ENCODE assay signal across 11 cellular contexts in genomic region chr1:93779540-93780121, GRCh38.
A peak's percentile ranks its signal among the peaks of the same experiment; 100 is the strongest.
DNase-seq lines count a peak whose midpoint lies in the region; ATAC-seq and TF ChIP-seq lines count a peak whose summit lies in the region.
"Had no signal": no experiment of that assay in that cellular context is flagged by ENCODE, and none has a peak within 500 bp of the region (broad histone marks: within the 10 kb centered on the region; RNA-seq: fewer than 3 reads in every experiment).

No MANE protein-coding gene starts in this region.

- H3K27ac ChIP-seq in SJCRH30 = peak overlapping the region; percentile 68
- no peak overlapping the region for H3K27ac ChIP-seq in Peyer's patch
- H3K27ac ChIP-seq: stomach had no signal

- H3K4me3 ChIP-seq in SJCRH30 (no peak overlapping the region), fibroblast of pulmonary artery (replicated peaks; ENCODE audit: low read depth, low read length) (no peak overlapping the region), Peyer's patch (no peak overlapping the region)
- H3K4me3 ChIP-seq: stomach had no signal

- TF ChIP-seq CTCF in fibroblast of pulmonary artery (IDR thresholded peaks at IDR 0.05; ENCODE audit: low read length, missing control alignments) (peak; percentile 17), Peyer's patch (IDR thresholded peaks at IDR 0.05) (no peak)

- no peaks in the 10 kb centered on the region for H3K36me3 ChIP-seq in SJCRH30
- no peaks in the 10 kb centered on the region for H3K36me3 ChIP-seq in Peyer's patch
- H3K36me3 ChIP-seq: stomach had no signal

- H3K4me1 ChIP-seq in SJCRH30 = peaks cover 32% of the 10 kb centered on the region
- no peaks in the 10 kb centered on the region for H3K4me1 ChIP-seq in Peyer's patch
- H3K4me1 ChIP-seq: stomach had no signal

- no peak for TF ChIP-seq POLR2A in Peyer's patch (IDR thresholded peaks at IDR 0.05)

- no peak for ATAC-seq in HG03460 (IDR thresholded peaks at IDR 0.05; ENCODE audit: unreplicated experiment)

- H3K9me3 ChIP-seq in SJCRH30 (replicated peaks) (no peaks in the 10 kb centered on the region), Peyer's patch (no peaks in the 10 kb centered on the region)
- H3K9me3 ChIP-seq: stomach had no signal

- H3K27me3 ChIP-seq in SJCRH30 (no peaks in the 10 kb centered on the region), Peyer's patch (no peaks in the 10 kb centered on the region)
- H3K27me3 ChIP-seq: stomach had no signal

- DNase-seq in 8988T = peak; percentile 34
- DNase-seq in HCEC 1CT = peak; percentile 83
- DNase-seq in SJCRH30 = peak; percentile 92 to 95
- peak; percentile 95 for DNase-seq in fibroblast of pulmonary artery (ENCODE audit: low read depth)
- no peak for DNase-seq in GM03348 (ENCODE audit: low spot score)
- no peak for DNase-seq in activated CD4-positive, alpha-beta T cell treated with anti-CD3 and anti-CD28 coated beads for 48 hours
- DNase-seq in Peyer's patch = no peak
- DNase-seq: activated CD4-positive, alpha-beta T cell treated with anti-CD3 and anti-CD28 coated beads, Interleukin-2, amount 10 ng/mL, durations not matched to agents 24 days and 14 days; CD8-positive, alpha-beta memory T cell; stomach had no signal

Comparison
In these comparisons a context has a peak if more than half of its experiments do, and no peak if none do; other contexts are left out.
1. DNase-seq: peak in 8988T (single experiment), HCEC 1CT (single experiment), SJCRH30 (2 of 2) and fibroblast of pulmonary artery (single experiment); none in GM03348 (single experiment), activated CD4-positive, alpha-beta T cell treated with anti-CD3 and anti-CD28 coated beads for 48 hours (single experiment) and Peyer's patch (0 of 3).